ENCODE assay signal across 13 cellular contexts in genomic region chr19:45630463-45630862, GRCh38. TPM values are rescaled to one million over a fixed set of nuclear protein-coding genes. Genes with fewer than 3 reads are reported as not detected.
DNase-seq lines count a peak whose midpoint lies in the region; ATAC-seq and TF ChIP-seq lines count a peak whose summit lies in the region.
"Had no signal": no experiment of that assay in that cellular context is flagged by ENCODE, and none has a peak within 500 bp of the region (broad histone marks: within the 10 kb centered on the region; RNA-seq: fewer than 3 reads in every experiment).

No MANE protein-coding gene starts in this region.

- no peaks in the 10 kb centered on the region; a peak in 1 of 5 replicates for H3K9me3 Mint-ChIP-seq in H9
- H3K9me3 Mint-ChIP-seq: endodermal cell had no signal

- H3K4me1 Mint-ChIP-seq in H9 = peaks cover 15 to 25% of the 10 kb centered on the region in 2 experiments

- H3K27me3 Mint-ChIP-seq in H9 (ENCODE audit: low read depth) = no peaks in the 10 kb centered on the region; the same call in 1 of the 2 replicates

- no peak overlapping the region for H2BK120ac ChIP-seq in H9 (ENCODE audit: low read depth, low read length, poor library complexity, severe bottlenecking)

- peak overlapping the region in 1 of 3 experiments; percentile 49; a peak in 1 of 7 replicates for H3K27ac Mint-ChIP-seq in H9

- no peak overlapping the region for H3K56ac ChIP-seq in H9 (ENCODE audit: insufficient read length, low read depth, low read length)

- H3K4me2 ChIP-seq in H9 (ENCODE audit: insufficient read depth, insufficient read length, low read length) = no peak overlapping the region

- no peaks in the 10 kb centered on the region for H3K23me2 ChIP-seq in H9 (ENCODE audit: insufficient read length, low read depth, low read length, poor library complexity, severe bottlenecking)

- H2BK5ac ChIP-seq in H9 (ENCODE audit: insufficient read length, low read length) = no peak overlapping the region

- no peaks in the 10 kb centered on the region for H3K27me3 ChIP-seq in H9 (ENCODE audit: insufficient read depth, low read length)

- H2AK5ac ChIP-seq in H9 (ENCODE audit: insufficient read length, low read length) = no peak overlapping the region

- no peak overlapping the region for H4K5ac ChIP-seq in H9 (ENCODE audit: insufficient read length, low read depth, low read length)

- H3K4ac ChIP-seq in H9 (ENCODE audit: low read depth, low read length) = no peak overlapping the region

- H3K36me3 Mint-ChIP-seq in H9 (ENCODE audit: insufficient read depth in 1 of 3, low read depth in 3 of 3) = peaks cover 0 to 26% (median 21%) of the 10 kb centered on the region in 3 experiments; a peak in 6 of 7 replicates

- H3K9ac ChIP-seq in H9 (ENCODE audit: extremely low read depth, insufficient read length, low read length) = no peak overlapping the region
- H3K9ac ChIP-seq: parathyroid adenoma had no signal

- no peak overlapping the region for H3K4me3 Mint-ChIP-seq in H9
- H3K4me3 Mint-ChIP-seq: endodermal cell had no signal

- no CpG with 5 or more reads among the region's 2 CpGs for WGBS in H9 (ENCODE audit: extremely low coverage, insufficient read length, low lambda C conversion rate)

- H2AFZ ChIP-seq in H9 (ENCODE audit: low read length) = no peak overlapping the region
- H2AFZ ChIP-seq: parathyroid adenoma had no signal

- H4K8ac ChIP-seq in H9 (replicated peaks; ENCODE audit: insufficient read length, low read depth, low read length) = no peak overlapping the region

- no peak for TF ChIP-seq CTCF in fibroblast of mammary gland (conservative IDR thresholded peaks at IDR 0.05; ENCODE audit: control insufficient read depth, insufficient read depth, low read depth, low read length)
- TF ChIP-seq CTCF in H9 (conservative IDR thresholded peaks at IDR 0.05) = no peak

- in situ Hi-C loops in ACHN (cut with HindIII; ENCODE audit: low pct_ligation_motif_present, low pct_unique_long_range_greater_than_20kb, low sequenced_read_pairs) = no loop called here

- H3K27ac ChIP-seq in H9 (ENCODE audit: insufficient read length, low read depth, low read length) = no peak overlapping the region
- no peak overlapping the region for H3K27ac ChIP-seq in substantia nigra (ENCODE audit: low read depth, low read length, poor library complexity, severe bottlenecking)
- H3K27ac ChIP-seq: parathyroid adenoma had no signal

- no peak overlapping the region for H2BK15ac ChIP-seq in H9 (ENCODE audit: low read depth, low read length)

- no peak overlapping the region for H2BK20ac ChIP-seq in H9 (ENCODE audit: low read depth, low read length, poor library complexity, severe bottlenecking)

- peak; percentile 58 for ATAC-seq in GM21447 (IDR thresholded peaks at IDR 0.05; ENCODE audit: unreplicated experiment)

- no peak overlapping the region for H3K18ac ChIP-seq in H9 (ENCODE audit: insufficient read length, low read depth, low read length)

- H3K14ac ChIP-seq in H9 (ENCODE audit: insufficient read depth, low read length) = no peak overlapping the region

- no peaks in the 10 kb centered on the region for H3K79me1 ChIP-seq in H9 (ENCODE audit: insufficient read depth, low read depth, low read length, poor library complexity, severe bottlenecking)

- H3K23ac ChIP-seq in H9 (ENCODE audit: insufficient read length, low read depth, low read length) = no peak overlapping the region

- DNase-seq in ACHN = peak; percentile 23
- DNase-seq in RPMI7951 (ENCODE audit: low read depth) = peak; percentile 91
- DNase-seq in fibroblast of mammary gland (ENCODE audit: low read depth) = peak; percentile 91
- DNase-seq in H9 = no peak
- no peak for DNase-seq in NCI-H345 (lab: John Stamatoyannopoulos, UW)
- DNase-seq in cerebellar cortex (ENCODE audit: low spot score) = no peak
- DNase-seq in substantia nigra (lab: John Stamatoyannopoulos, UW) = no peak
- DNase-seq: activated CD4-positive, alpha-beta T cell treated with anti-CD3 and anti-CD28 coated beads for 4 hours; endodermal cell; GDM1; NCI-H2081 had no signal

- no peaks in the 10 kb centered on the region for H3K9me3 ChIP-seq in H9 (ENCODE audit: control insufficient read depth, low read depth, low read length)

- H4K20me1 ChIP-seq in H9 (ENCODE audit: control insufficient read depth, insufficient read depth, insufficient read length) = no peaks in the 10 kb centered on the region

- H3K79me2 ChIP-seq in H9 (ENCODE audit: insufficient read depth, low read length) = no peaks in the 10 kb centered on the region

- H4K91ac ChIP-seq in H9 (ENCODE audit: insufficient read length, low read depth, low read length) = no peak overlapping the region

- no peaks in the 10 kb centered on the region; the same call in 1 of the 2 replicates for H3K4me1 ChIP-seq in H9 (ENCODE audit: insufficient read depth, low read length)

- no peak overlapping the region for H2BK12ac ChIP-seq in H9 (ENCODE audit: insufficient read length, low read depth, low read length)

- H3K4me3 ChIP-seq in fibroblast of mammary gland (ENCODE audit: control insufficient read depth, low read depth, low read length) = no peak overlapping the region

- H3T11ph ChIP-seq in H9 (ENCODE audit: low read length) = no peak overlapping the region

RNA-seq across cellular contexts. Expression of gene EML2, which starts 8.7 kb away (rescaled TPM):
- 14.4 and 20.2 TPM in 2 replicates for total RNA-seq in RPMI7951 (2014; rRNA removed; shearing (Covaris generic))
- total RNA-seq in H9 (2021) = 19.1 and 22.6 TPM in 2 replicates

RNA-seq across cellular contexts. Expression of gene GPR4, which starts 28.5 kb away (rescaled TPM):
- 0.10 TPM in 1 of 2 replicates, not detected in the other for total RNA-seq in RPMI7951 (2014; rRNA removed; shearing (Covaris generic))
- total RNA-seq in H9 (2021) = 0.07 TPM in 1 of 2 replicates, not detected in the other
- total RNA-seq: endodermal cell had no signal

RNA-seq across cellular contexts. Expression of gene GIPR, which starts 37.6 kb away (rescaled TPM):
- not detected in 2 replicates for total RNA-seq in RPMI7951 (2014; rRNA removed; shearing (Covaris generic))
- 0.55 and 0.61 TPM in 2 replicates for total RNA-seq in H9 (2021)

RNA-seq across cellular contexts. Expression of gene OPA3, which starts 45.9 kb away (rescaled TPM):
- 5.2 and 8.4 TPM in 2 replicates for total RNA-seq in RPMI7951 (2014; rRNA removed; shearing (Covaris generic))
- 13.0 and 14.7 TPM in 2 replicates for total RNA-seq in H9 (2021)

Comparison
In these comparisons a context has a peak if more than half of its experiments do, and no peak if none do; other contexts are left out.
1. DNase-seq: peak in ACHN (single experiment), RPMI7951 (single experiment) and fibroblast of mammary gland (single experiment); none in H9 (single experiment), NCI-H345 (single experiment), cerebellar cortex (single experiment) and substantia nigra (0 of 49).